ENCODE assay signal across 9 cellular contexts in the genomic region with DNA sequence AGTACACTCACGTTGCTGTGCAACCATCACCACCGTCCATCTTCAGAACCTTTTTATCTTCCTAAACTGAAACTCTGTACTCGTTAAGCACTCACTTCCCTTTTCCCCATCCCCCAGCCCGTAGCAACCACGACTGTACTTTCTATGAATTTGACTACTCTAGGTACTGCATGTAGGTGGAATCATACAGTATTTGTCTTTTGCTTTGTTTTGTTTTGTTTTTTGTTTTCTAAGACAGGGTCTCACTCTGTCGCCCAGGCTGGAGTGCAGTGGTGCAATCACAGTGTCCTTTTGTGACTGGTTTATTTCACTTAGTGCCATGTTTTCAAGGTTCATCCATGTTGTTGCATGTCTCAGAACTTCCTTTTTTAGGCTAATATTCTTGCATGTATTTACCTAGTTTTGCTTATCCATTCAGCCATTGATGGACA. TPM values are rescaled to one million over a fixed set of nuclear protein-coding genes. Genes with fewer than 3 reads are reported as not detected.
DNase-seq lines count a peak whose midpoint lies in the region; ATAC-seq and TF ChIP-seq lines count a peak whose summit lies in the region.
"Had no signal": no experiment of that assay in that cellular context is flagged by ENCODE, and none has a peak within 500 bp of the region (broad histone marks: within the 10 kb centered on the region; RNA-seq: fewer than 3 reads in every experiment).

No MANE protein-coding gene starts in this region.

- intact Hi-C loops in activated CD4-positive, alpha-beta memory T cell treated with anti-CD3 and anti-CD28 coated beads for 36 hours (cut with micrococcal nuclease) = no loop called here
- intact Hi-C loops in head of caudate nucleus (cut with DNase I) (loop anchor here (10.0 kb wide), 1 partner anchor 64 kb away; the partner anchor contains the start of gene ENOSF1), left ventricle myocardium inferior (cut with micrococcal nuclease) (no loop called here), left lung (cut with DNase I) (no loop called here)

- no peak overlapping the region for H3K4me3 Mint-ChIP-seq in activated CD4-positive, alpha-beta memory T cell treated with anti-CD3 and anti-CD28 coated beads for 36 hours

- H3K27me3 Mint-ChIP-seq in activated CD4-positive, alpha-beta memory T cell treated with anti-CD3 and anti-CD28 coated beads for 36 hours = peaks cover 14% of the 10 kb centered on the region

- H3K27me3 ChIP-seq in left ventricle myocardium inferior (ENCODE audit: low read depth) (peaks cover 20% of the 10 kb centered on the region), left lung (peaks cover 0 to 1% of the 10 kb centered on the region in 2 donors)

- H3K36me3 ChIP-seq in left ventricle myocardium inferior (no peaks in the 10 kb centered on the region), left lung (no peaks in the 10 kb centered on the region)

- H3K9me3 ChIP-seq in left ventricle myocardium inferior (replicated peaks) = no peaks in the 10 kb centered on the region
- H3K9me3 ChIP-seq in left lung = no peaks in the 10 kb centered on the region

- no peak overlapping the region for H3K27ac Mint-ChIP-seq in activated CD4-positive, alpha-beta memory T cell treated with anti-CD3 and anti-CD28 coated beads for 36 hours

- POLR2A ChIA-PET in activated CD4-positive, alpha-beta memory T cell treated with anti-CD3 and anti-CD28 coated beads for 36 hours (lab: Charles Lee) = interaction anchor here (1.1 kb wide), 1 partner anchor 8 kb away, joined by 3 read pairs; no protein-coding TSS in a partner anchor

- H3K4me3 ChIP-seq in left ventricle myocardium inferior (no peak overlapping the region), left lung (no peak overlapping the region)

- H3K4me1 Mint-ChIP-seq in activated CD4-positive, alpha-beta memory T cell treated with anti-CD3 and anti-CD28 coated beads for 36 hours (ENCODE audit: low read depth) = peaks cover 8% of the 10 kb centered on the region

- H3K36me3 Mint-ChIP-seq in activated CD4-positive, alpha-beta memory T cell treated with anti-CD3 and anti-CD28 coated beads for 36 hours = no peaks in the 10 kb centered on the region

- peak; percentile 70 for ATAC-seq in GM18508 (IDR thresholded peaks at IDR 0.05; ENCODE audit: insufficient read depth, unreplicated experiment)
- peak; percentile 95 for ATAC-seq in GM21528 (IDR thresholded peaks at IDR 0.05; ENCODE audit: low FRiP score, unreplicated experiment)
- peak; percentile 90 for ATAC-seq in HG03520 (IDR thresholded peaks at IDR 0.05; ENCODE audit: unreplicated experiment)
- ATAC-seq in left lung = no peak
- ATAC-seq: right cardiac atrium had no signal

- H3K9me3 Mint-ChIP-seq in activated CD4-positive, alpha-beta memory T cell treated with anti-CD3 and anti-CD28 coated beads for 36 hours = no peaks in the 10 kb centered on the region

- no peaks in the 10 kb centered on the region for H3K4me1 ChIP-seq in left ventricle myocardium inferior
- H3K4me1 ChIP-seq in left lung = no peaks in the 10 kb centered on the region

- TF ChIP-seq CTCF in left ventricle myocardium inferior (IDR thresholded peaks at IDR 0.05; ENCODE audit: borderline replicate concordance) = no peak
- TF ChIP-seq CTCF in left lung (IDR thresholded peaks at IDR 0.05) = no peak

- CTCF ChIA-PET in activated CD4-positive, alpha-beta memory T cell treated with anti-CD3 and anti-CD28 coated beads for 36 hours (lab: Charles Lee) = interaction anchor here (1.5 kb wide), 1 partner anchor 26 kb away, joined by 4 read pairs; no protein-coding TSS in a partner anchor

- DNase-seq in activated CD4-positive, alpha-beta memory T cell treated with anti-CD3 and anti-CD28 coated beads for 36 hours = peak; percentile 61
- DNase-seq in head of caudate nucleus (no peak), middle frontal gyrus (ENCODE audit: extremely low spot score, low spot score) (no peak), left ventricle myocardium inferior (no peak), left lung (no peak)
- DNase-seq: right cardiac atrium had no signal

- H3K27ac ChIP-seq in left ventricle myocardium inferior (replicated peaks) (no peak overlapping the region), left lung (no peak overlapping the region)

RNA-seq across cellular contexts. Expression of gene TYMS, which starts 7.0 kb away (rescaled TPM):
- total RNA-seq in activated CD4-positive, alpha-beta memory T cell treated with anti-CD3 and anti-CD28 coated beads for 36 hours = 100 to 1,000 TPM; 281 to 287 TPM
- 3.1 TPM for total RNA-seq in left ventricle myocardium inferior
- total RNA-seq in left lung = 10 to 100 TPM; 25.9 to 39.6 TPM

RNA-seq across cellular contexts. Expression of gene CLUL1, which starts 53.7 kb away (rescaled TPM):
- not detected for total RNA-seq in activated CD4-positive, alpha-beta memory T cell treated with anti-CD3 and anti-CD28 coated beads for 36 hours
- not detected for total RNA-seq in left ventricle myocardium inferior
- 1 to 10 TPM; 1.3 to 1.4 TPM for total RNA-seq in left lung

Comparison
In these comparisons a context has a peak if more than half of its experiments do, and no peak if none do; other contexts are left out.
1. RNA of gene TYMS, which starts 7.0 kb away (total RNA-seq): 281 to 287 TPM in activated CD4-positive, alpha-beta memory T cell treated with anti-CD3 and anti-CD28 coated beads for 36 hours; 25.9 to 39.6 TPM in left lung and 3.1 TPM in left ventricle myocardium inferior (single experiment); every median in the first group is over 4 times any median in the second.